In genomic region chr6:37821449-37821848, GRCh38 we compare ENCODE assay signal across 1 cellular context.
TF ChIP-seq lines count a peak whose summit lies in the region.

No MANE protein-coding gene starts in this region.

TF ChIP-seq in SK-N-SH treated with all-trans-retinoic acid at 6 μM for 48 hours, 23 proteins besides CTCF, POLR2A, EP300 and RAD21 (continued from another document):
- TF ChIP-seq TSHZ2 (CRISPR knock-in tag; IDR thresholded peaks at IDR 0.05), result no peak
- no peak for TF ChIP-seq PPARA (CRISPR knock-in tag; IDR thresholded peaks at IDR 0.05; ENCODE audit: borderline replicate concordance)
- TF ChIP-seq ARNTL (CRISPR knock-in tag; IDR thresholded peaks at IDR 0.05; ENCODE audit: borderline replicate concordance, low read depth), result no peak
- no peak for TF ChIP-seq ZC3H10 (CRISPR knock-in tag; IDR thresholded peaks at IDR 0.05)
- no peak for TF ChIP-seq CSDC2 (CRISPR knock-in tag; IDR thresholded peaks at IDR 0.05)
- TF ChIP-seq ZNF8 (CRISPR knock-in tag; IDR thresholded peaks at IDR 0.05), result no peak
- TF ChIP-seq ZFP30 (CRISPR knock-in tag; IDR thresholded peaks at IDR 0.05), result no peak
- TF ChIP-seq ESRRG (CRISPR knock-in tag; IDR thresholded peaks at IDR 0.05), result no peak
